Comparison of ENCODE assay signal across 8 cellular contexts in genomic region chr20:50120935-50121693, GRCh38. TPM values are rescaled to one million over a fixed set of nuclear protein-coding genes. Genes with fewer than 3 reads are reported as not detected.
A peak's percentile ranks its signal among the peaks of the same experiment; 100 is the strongest.
DNase-seq lines count a peak whose midpoint lies in the region; ATAC-seq and TF ChIP-seq lines count a peak whose summit lies in the region.

No MANE protein-coding gene starts in this region.

- no peak overlapping the region for H3K27ac Mint-ChIP-seq in activated naive CD8-positive, alpha-beta T cell treated with anti-CD3 and anti-CD28 coated beads, Interleukin-2, amount 50 U/mL, for 24 hours

- H3K4me3 Mint-ChIP-seq in activated naive CD8-positive, alpha-beta T cell treated with anti-CD3 and anti-CD28 coated beads, Interleukin-2, amount 50 U/mL, for 24 hours = no peak overlapping the region

- POLR2A ChIA-PET in SK-N-SH (lab: Yijun Ruan, JAX) = interaction anchor here (0.8 to 1.4 kb wide), 3 partner anchors 45 to 58 kb away, joined by 4 to 5 read pairs (median 4); no protein-coding TSS in a partner anchor

- no peak for TF ChIP-seq EP300 in SK-N-SH (IDR thresholded peaks at IDR 0.05; ENCODE audit: borderline replicate concordance in 1 of 2, low read depth in 1 of 2, low read length in 1 of 2)

- peak; percentile 80 for TF ChIP-seq CTCF in SK-N-SH (IDR thresholded peaks at IDR 0.05)
- TF ChIP-seq CTCF in retinal pigment epithelial cell (conservative IDR thresholded peaks at IDR 0.05; ENCODE audit: low read depth, low read length) = peak; percentile 96

- peak; percentile 97 for TF ChIP-seq RAD21 in SK-N-SH (IDR thresholded peaks at IDR 0.05; ENCODE audit: low read length)

- H3K9me3 ChIP-seq in SK-N-SH = no peaks in the 10 kb centered on the region

- H3F3A ChIP-seq in SK-N-SH (replicated peaks; ENCODE audit: insufficient read depth) = peaks cover 10% of the 10 kb centered on the region

- no peak overlapping the region for H3K27ac ChIP-seq in SK-N-SH (ENCODE audit: low read depth in 2 of 2, low read length in 1 of 2)

- H3K4me3 ChIP-seq in SK-N-SH (ENCODE audit: low read depth in 2 of 2, low read length in 1 of 2) (no peak overlapping the region; a peak in 1 of 4 replicates), retinal pigment epithelial cell (ENCODE audit: low read length) (no peak overlapping the region)

- peaks cover 5% of the 10 kb centered on the region for H3K4me1 Mint-ChIP-seq in activated naive CD8-positive, alpha-beta T cell treated with anti-CD3 and anti-CD28 coated beads, Interleukin-2, amount 50 U/mL, for 24 hours

- H3K27me3 Mint-ChIP-seq in activated naive CD8-positive, alpha-beta T cell treated with anti-CD3 and anti-CD28 coated beads, Interleukin-2, amount 50 U/mL, for 24 hours = no peaks in the 10 kb centered on the region

- H4K20me1 ChIP-seq in SK-N-SH (ENCODE audit: insufficient read depth) = no peaks in the 10 kb centered on the region

- CTCF ChIA-PET in SK-N-SH (lab: Yijun Ruan, JAX) = interaction anchor here (0.6 to 11.5 kb wide), 34 partner anchors 9 to 471 kb away, joined by 3 to 297 read pairs (median 4); partner anchors contain the start of genes PEDS1 and UBE2V1

- no peaks in the 10 kb centered on the region for H3K79me2 ChIP-seq in SK-N-SH (ENCODE audit: insufficient read depth)

- H3K36me3 ChIP-seq in SK-N-SH (replicated peaks in 1 of 2; ENCODE audit: control insufficient read depth in 1 of 2, insufficient read depth in 2 of 2, low read length in 1 of 2) = peaks cover 2 to 11% of the 10 kb centered on the region in 2 experiments

- peak; percentile 26 for DNase-seq in GM04504 (ENCODE audit: low read depth)
- peak; percentile 43 for DNase-seq in MV-4-11 (lab: John Stamatoyannopoulos, UW)
- peak; percentile 83 for DNase-seq in SK-N-SH
- peak; percentile 52 for DNase-seq in activated naive CD8-positive, alpha-beta T cell treated with anti-CD3 and anti-CD28 coated beads, Interleukin-2, amount 50 U/mL, for 24 hours
- DNase-seq in left ventricle myocardium superior = peak; percentile 67
- no peak for DNase-seq in retinal pigment epithelial cell (ENCODE audit: low read depth)

- ATAC-seq in activated naive CD8-positive, alpha-beta T cell treated with anti-CD3 and anti-CD28 coated beads, Interleukin-2, amount 50 U/mL, for 24 hours = peak; percentile 73
- ATAC-seq in left ventricle myocardium superior = peak; percentile 76
- ATAC-seq in HG03469 (IDR thresholded peaks at IDR 0.05; ENCODE audit: unreplicated experiment) = no peak
- ATAC-seq in GM21390 (IDR thresholded peaks at IDR 0.05; ENCODE audit: unreplicated experiment) = no peak

- 54% methylated on average over 8 of the region's 9 CpGs for WGBS in SK-N-SH (ENCODE audit: low lambda C conversion rate)

- no peak overlapping the region for H3K4me2 ChIP-seq in SK-N-SH

- peaks cover 8% of the 10 kb centered on the region for H3K36me3 Mint-ChIP-seq in activated naive CD8-positive, alpha-beta T cell treated with anti-CD3 and anti-CD28 coated beads, Interleukin-2, amount 50 U/mL, for 24 hours (ENCODE audit: low read depth)

- no peak overlapping the region for H2AFZ ChIP-seq in SK-N-SH (ENCODE audit: low read depth)

- H3K9me3 Mint-ChIP-seq in activated naive CD8-positive, alpha-beta T cell treated with anti-CD3 and anti-CD28 coated beads, Interleukin-2, amount 50 U/mL, for 24 hours = no peaks in the 10 kb centered on the region

- H3K9ac ChIP-seq in SK-N-SH = no peak overlapping the region

- intact Hi-C loops in left ventricle myocardium superior (cut with micrococcal nuclease) = loop anchor here (5.0 kb wide), 1 partner anchor 46 kb away; no protein-coding TSS in a partner anchor

- no peaks in the 10 kb centered on the region for H3K9me2 ChIP-seq in SK-N-SH

- H3K4me1 ChIP-seq in SK-N-SH (ENCODE audit: control insufficient read depth in 1 of 2, insufficient read depth in 2 of 2, low read depth in 1 of 2, low read length in 1 of 2) = peaks cover 3 to 4% of the 10 kb centered on the region in 2 experiments; a peak in 2 of 4 replicates

- H3K27me3 ChIP-seq in SK-N-SH (ENCODE audit: insufficient read depth) = no peaks in the 10 kb centered on the region

TF ChIP-seq in SK-N-SH, 30 proteins besides CTCF, POLR2A, EP300 and RAD21:
- TF ChIP-seq, protein P1, sequence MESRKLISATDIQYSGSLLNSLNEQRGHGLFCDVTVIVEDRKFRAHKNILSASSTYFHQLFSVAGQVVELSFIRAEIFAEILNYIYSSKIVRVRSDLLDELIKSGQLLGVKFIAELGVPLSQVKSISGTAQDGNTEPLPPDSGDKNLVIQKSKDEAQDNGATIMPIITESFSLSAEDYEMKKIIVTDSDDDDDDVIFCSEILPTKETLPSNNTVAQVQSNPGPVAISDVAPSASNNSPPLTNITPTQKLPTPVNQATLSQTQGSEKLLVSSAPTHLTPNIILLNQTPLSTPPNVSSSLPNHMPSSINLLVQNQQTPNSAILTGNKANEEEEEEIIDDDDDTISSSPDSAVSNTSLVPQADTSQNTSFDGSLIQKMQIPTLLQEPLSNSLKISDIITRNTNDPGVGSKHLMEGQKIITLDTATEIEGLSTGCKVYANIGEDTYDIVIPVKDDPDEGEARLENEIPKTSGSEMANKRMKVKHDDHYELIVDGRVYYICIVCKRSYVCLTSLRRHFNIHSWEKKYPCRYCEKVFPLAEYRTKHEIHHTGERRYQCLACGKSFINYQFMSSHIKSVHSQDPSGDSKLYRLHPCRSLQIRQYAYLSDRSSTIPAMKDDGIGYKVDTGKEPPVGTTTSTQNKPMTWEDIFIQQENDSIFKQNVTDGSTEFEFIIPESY (IDR thresholded peaks at IDR 0.05; ENCODE audit: borderline replicate concordance, low read depth) = no peak
- no peak for TF ChIP-seq NFIC (IDR thresholded peaks at IDR 0.05; ENCODE audit: borderline replicate concordance)
- peak; percentile 17 for TF ChIP-seq CHD2 (IDR thresholded peaks at IDR 0.05; ENCODE audit: low read length, partially characterized antibody)
- TF ChIP-seq GATA2 (CRISPR knock-in tag; IDR thresholded peaks at IDR 0.05) = no peak
- TF ChIP-seq, protein P2, sequence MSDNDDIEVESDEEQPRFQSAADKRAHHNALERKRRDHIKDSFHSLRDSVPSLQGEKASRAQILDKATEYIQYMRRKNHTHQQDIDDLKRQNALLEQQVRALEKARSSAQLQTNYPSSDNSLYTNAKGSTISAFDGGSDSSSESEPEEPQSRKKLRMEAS (IDR thresholded peaks at IDR 0.05; ENCODE audit: low read depth) = no peak
- TF ChIP-seq SMC3 (IDR thresholded peaks at IDR 0.05; ENCODE audit: low read depth, low read length) = peak; percentile 97
- 0 out of 2 replicates have a peak, but pooled peaks have one; percentile 12 for TF ChIP-seq FOXJ3 (CRISPR knock-in tag; IDR thresholded peaks at IDR 0.05)

RNA-seq across cellular contexts. Expression of gene UBE2V1, which starts 8.2 kb away (rescaled TPM):
- 99.7 and 100 TPM in 2 replicates for polyA plus RNA-seq in SK-N-SH (2012; rRNA removed)
- polyA plus RNA-seq in SK-N-SH (2012; cell fraction: cytosol; rRNA removed) = 108 and 138 TPM in 2 replicates
- polyA plus RNA-seq in SK-N-SH (2012; cell fraction: nucleus; rRNA removed) = 79.8 and 106 TPM in 2 replicates
- 92.6 TPM for total RNA-seq in left ventricle myocardium superior

RNA-seq across cellular contexts. Expression of gene PEDS1, which starts 32.4 kb away (rescaled TPM):
- polyA plus RNA-seq in SK-N-SH (2012; rRNA removed) = 18.3 and 18.4 TPM in 2 replicates
- polyA plus RNA-seq in SK-N-SH (2012; cell fraction: cytosol; rRNA removed) = 8.6 and 12.8 TPM in 2 replicates
- 10.1 and 13.1 TPM in 2 replicates for polyA plus RNA-seq in SK-N-SH (2012; cell fraction: nucleus; rRNA removed)
- 31.1 TPM for total RNA-seq in left ventricle myocardium superior

Comparison
In these comparisons a context has a peak if more than half of its experiments do, and no peak if none do; other contexts are left out.
1. ATAC-seq: peak in activated naive CD8-positive, alpha-beta T cell treated with anti-CD3 and anti-CD28 coated beads, Interleukin-2, amount 50 U/mL, for 24 hours (single experiment) and left ventricle myocardium superior (single experiment); none in HG03469 (single experiment) and GM21390 (single experiment).